ENCODE assay signal across 14 cellular contexts in the genomic region with DNA sequence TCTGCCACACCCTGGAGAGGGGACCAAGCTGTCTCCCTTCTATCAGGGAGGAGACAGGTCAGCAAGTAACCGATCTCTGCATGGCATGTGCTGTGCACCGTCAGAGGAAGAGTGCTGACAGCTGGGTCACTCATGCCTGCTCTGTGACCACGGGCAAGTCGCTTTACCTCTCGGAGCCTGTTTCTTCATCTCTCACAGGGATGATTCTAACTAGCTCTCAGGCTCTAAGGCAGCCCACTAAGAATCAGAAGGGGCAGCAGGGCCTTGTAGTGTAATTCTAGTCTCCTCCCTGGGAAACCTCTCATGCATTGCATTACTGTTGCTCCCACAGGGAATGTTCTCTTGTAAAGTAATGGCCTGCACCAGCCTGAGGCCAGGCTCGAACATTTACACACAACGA. TPM values are rescaled to one million over a fixed set of nuclear protein-coding genes. Genes with fewer than 3 reads are reported as not detected.
DNase-seq lines count a peak whose midpoint lies in the region; ATAC-seq and TF ChIP-seq lines count a peak whose summit lies in the region.
"Had no signal": no experiment of that assay in that cellular context is flagged by ENCODE, and none has a peak within 500 bp of the region (broad histone marks: within the 10 kb centered on the region; RNA-seq: fewer than 3 reads in every experiment).

No MANE protein-coding gene starts in this region.

- H3K9me3 ChIP-seq in left ventricle myocardium inferior (replicated peaks) = no peaks in the 10 kb centered on the region
- H3K9me3 ChIP-seq in gastroesophageal sphincter = no peaks in the 10 kb centered on the region
- no peaks in the 10 kb centered on the region for H3K9me3 ChIP-seq in prostate gland

- H3K36me3 ChIP-seq in left ventricle myocardium inferior = peaks cover 27% of the 10 kb centered on the region
- peaks cover 0 to 29% of the 10 kb centered on the region in 2 donors for H3K36me3 ChIP-seq in gastroesophageal sphincter
- no peaks in the 10 kb centered on the region for H3K36me3 ChIP-seq in prostate gland

- intact Hi-C loops in left ventricle myocardium inferior (cut with micrococcal nuclease) = no loop called here
- intact Hi-C loops in Right ventricle myocardium superior (cut with DNase I) = no loop called here
- intact Hi-C loops in prostate gland (cut with DNase I) = no loop called here
- intact Hi-C loops in activated CD4-positive, alpha-beta memory T cell treated with anti-CD3 and anti-CD28 coated beads for 36 hours (cut with micrococcal nuclease) = no loop called here

- no peak for ATAC-seq in Right ventricle myocardium superior (ENCODE audit: poor library complexity)
- no peak for ATAC-seq in gastroesophageal sphincter
- ATAC-seq in GM18868 (IDR thresholded peaks at IDR 0.05; ENCODE audit: unreplicated experiment) = no peak
- no peak for ATAC-seq in GM18858 (IDR thresholded peaks at IDR 0.05; ENCODE audit: unreplicated experiment)
- ATAC-seq: effector memory CD8-positive, alpha-beta T cell had no signal

- no peak overlapping the region for H3K27ac Mint-ChIP-seq in activated CD4-positive, alpha-beta memory T cell treated with anti-CD3 and anti-CD28 coated beads for 36 hours
- H3K27ac Mint-ChIP-seq: activated B cell treated with CpG ODN at 0.5 μM for 24 hours; progenitor cell of endocrine pancreas; stimulated activated naive CD8-positive, alpha-beta T cell treated with anti-CD3 and anti-CD28 coated beads, Interleukin-15, Interleukin-2, amounts not matched to agents 100 ng/mL and 50 ng/mL, for 24 hours had no signal

- TF ChIP-seq POLR2A in gastroesophageal sphincter (IDR thresholded peaks at IDR 0.05) (no peak), prostate gland (IDR thresholded peaks at IDR 0.05) (no peak)

- TF ChIP-seq EP300 in gastroesophageal sphincter (IDR thresholded peaks at IDR 0.05) = no peak

- H3K27ac ChIP-seq in left ventricle myocardium inferior (replicated peaks) (peak overlapping the region; percentile 64), gastroesophageal sphincter (peak overlapping the region; percentile 89 to 100 (median 98)), prostate gland (peak overlapping the region; percentile 88 to 98)

- H3K4me1 ChIP-seq in left ventricle myocardium inferior = peaks cover 100% of the 10 kb centered on the region
- peaks cover 6 to 100% (median 73%) of the 10 kb centered on the region in 3 donors for H3K4me1 ChIP-seq in gastroesophageal sphincter
- H3K4me1 ChIP-seq in prostate gland (replicated peaks) = peaks cover 38% of the 10 kb centered on the region

- CTCF ChIA-PET in activated CD4-positive, alpha-beta memory T cell treated with anti-CD3 and anti-CD28 coated beads for 36 hours (lab: Charles Lee) = interaction anchor here (0.7 to 6.8 kb wide), 3 partner anchors 16 to 74 kb away, joined by 3 to 26 read pairs (median 4); no protein-coding TSS in a partner anchor

- TF ChIP-seq CTCF in left ventricle myocardium inferior (IDR thresholded peaks at IDR 0.05; ENCODE audit: borderline replicate concordance) (no peak), gastroesophageal sphincter (IDR thresholded peaks at IDR 0.05) (no peak), prostate gland (IDR thresholded peaks at IDR 0.05) (no peak)

- POLR2A ChIA-PET in activated CD4-positive, alpha-beta memory T cell treated with anti-CD3 and anti-CD28 coated beads for 36 hours (lab: Charles Lee) = no interaction called here

- H3K4me3 ChIP-seq in left ventricle myocardium inferior (no peak overlapping the region), gastroesophageal sphincter (no peak overlapping the region), prostate gland (no peak overlapping the region)

- H3K36me3 Mint-ChIP-seq in activated CD4-positive, alpha-beta memory T cell treated with anti-CD3 and anti-CD28 coated beads for 36 hours = no peaks in the 10 kb centered on the region

- H3K27me3 Mint-ChIP-seq in activated CD4-positive, alpha-beta memory T cell treated with anti-CD3 and anti-CD28 coated beads for 36 hours = peaks cover 8% of the 10 kb centered on the region
- H3K27me3 Mint-ChIP-seq: stimulated activated naive CD8-positive, alpha-beta T cell treated with anti-CD3 and anti-CD28 coated beads, Interleukin-15, Interleukin-2, amounts not matched to agents 100 ng/mL and 50 ng/mL, for 24 hours had no signal

- H3K9me3 Mint-ChIP-seq in activated CD4-positive, alpha-beta memory T cell treated with anti-CD3 and anti-CD28 coated beads for 36 hours = no peaks in the 10 kb centered on the region
- H3K9me3 Mint-ChIP-seq: activated B cell treated with CpG ODN at 0.5 μM for 24 hours; effector memory CD8-positive, alpha-beta T cell; stimulated activated naive CD8-positive, alpha-beta T cell treated with anti-CD3 and anti-CD28 coated beads, Interleukin-15, Interleukin-2, amounts not matched to agents 100 ng/mL and 50 ng/mL, for 24 hours had no signal

- DNase-seq in left ventricle myocardium inferior (no peak), Right ventricle myocardium superior (no peak), prostate gland (ENCODE audit: low spot score) (no peak), NCI-H1105 treated with DMSO at 0.1 percent for 48 hours (lab: John Stamatoyannopoulos, UW) (no peak)
- no peak for DNase-seq in activated CD4-positive, alpha-beta memory T cell treated with anti-CD3 and anti-CD28 coated beads for 36 hours
- DNase-seq: activated B cell treated with CpG ODN at 0.5 μM for 24 hours; effector memory CD8-positive, alpha-beta T cell; Karpas-422; stimulated activated CD4-positive, alpha-beta T cell treated with anti-CD3 and anti-CD28 coated beads, Interleukin-4, amount 100 ng/mL, for 1 hour had no signal

- peaks cover 6% of the 10 kb centered on the region for H3K4me1 Mint-ChIP-seq in activated CD4-positive, alpha-beta memory T cell treated with anti-CD3 and anti-CD28 coated beads for 36 hours (ENCODE audit: low read depth)

- H3K4me3 Mint-ChIP-seq in activated CD4-positive, alpha-beta memory T cell treated with anti-CD3 and anti-CD28 coated beads for 36 hours = no peak overlapping the region
- H3K4me3 Mint-ChIP-seq: activated B cell treated with CpG ODN at 0.5 μM for 24 hours; effector memory CD8-positive, alpha-beta T cell; stimulated activated naive CD8-positive, alpha-beta T cell treated with anti-CD3 and anti-CD28 coated beads, Interleukin-15, Interleukin-2, amounts not matched to agents 100 ng/mL and 50 ng/mL, for 24 hours had no signal

- H3K27me3 ChIP-seq in left ventricle myocardium inferior (ENCODE audit: low read depth) = no peaks in the 10 kb centered on the region
- H3K27me3 ChIP-seq in gastroesophageal sphincter = no peaks in the 10 kb centered on the region
- H3K27me3 ChIP-seq in prostate gland (replicated peaks; ENCODE audit: insufficient read depth) = no peaks in the 10 kb centered on the region

- 0 to 40% methylated on average over 1 of the region's 7 CpGs for WGBS in gastroesophageal sphincter (ENCODE audit: low coverage in 1 of 2), 2 donors
- 65% methylated on average over 7 of the region's 7 CpGs for WGBS in prostate gland

RNA-seq across cellular contexts. Expression of a gene that starts 11.9 kb away (rescaled TPM):
- total RNA-seq in left ventricle myocardium inferior (55.5 TPM), Right ventricle myocardium superior (51.9 TPM), gastroesophageal sphincter (100 to 1,000 TPM; 379 to 558 (median 468) TPM), prostate gland (100 to 1,000 TPM; 198 to 845 TPM)
- total RNA-seq in activated CD4-positive, alpha-beta memory T cell treated with anti-CD3 and anti-CD28 coated beads for 36 hours = 1 to 10 TPM; 1.5 to 2.3 TPM

Comparison
In these comparisons a context has a peak if more than half of its experiments do, and no peak if none do; other contexts are left out.
1. RNA of a gene that starts 11.9 kb away (total RNA-seq): 198 to 845 TPM in prostate gland, 379 to 558 TPM in gastroesophageal sphincter, 55.5 TPM in left ventricle myocardium inferior (single experiment) and 51.9 TPM in Right ventricle myocardium superior (single experiment); 1.5 to 2.3 TPM in activated CD4-positive, alpha-beta memory T cell treated with anti-CD3 and anti-CD28 coated beads for 36 hours; every median in the first group is over 10 times any median in the second.
2. Peak in every context shown above with its lines, with median percentiles within 50 percentile points of each other: H3K27ac ChIP-seq.